2 cellular contexts compared by ENCODE assay signal in the genomic region with DNA sequence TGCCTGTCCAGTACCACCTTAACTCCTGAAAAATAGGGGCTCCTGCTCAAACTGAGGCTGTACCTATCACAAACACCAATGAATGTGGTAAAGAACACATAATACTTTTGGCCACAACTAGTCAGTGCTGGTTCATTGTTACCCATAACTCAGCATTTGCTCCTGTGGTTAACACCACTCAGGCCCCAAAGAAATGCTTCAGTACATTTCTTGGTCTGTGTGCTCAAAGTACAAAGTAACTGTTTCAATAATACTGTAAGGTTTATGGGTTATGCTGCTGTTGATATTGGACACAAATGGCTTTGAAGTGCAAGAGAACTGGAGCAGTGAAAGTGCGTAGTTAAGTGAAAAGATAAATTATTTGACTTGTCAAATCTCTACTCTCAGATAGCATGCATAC.
TF ChIP-seq lines count a peak whose summit lies in the region.

No MANE protein-coding gene starts in this region.

TF ChIP-seq in GM23338, 12 proteins besides CTCF, POLR2A, EP300 and RAD21 (continues in another document):
- TF ChIP-seq, protein P1, sequence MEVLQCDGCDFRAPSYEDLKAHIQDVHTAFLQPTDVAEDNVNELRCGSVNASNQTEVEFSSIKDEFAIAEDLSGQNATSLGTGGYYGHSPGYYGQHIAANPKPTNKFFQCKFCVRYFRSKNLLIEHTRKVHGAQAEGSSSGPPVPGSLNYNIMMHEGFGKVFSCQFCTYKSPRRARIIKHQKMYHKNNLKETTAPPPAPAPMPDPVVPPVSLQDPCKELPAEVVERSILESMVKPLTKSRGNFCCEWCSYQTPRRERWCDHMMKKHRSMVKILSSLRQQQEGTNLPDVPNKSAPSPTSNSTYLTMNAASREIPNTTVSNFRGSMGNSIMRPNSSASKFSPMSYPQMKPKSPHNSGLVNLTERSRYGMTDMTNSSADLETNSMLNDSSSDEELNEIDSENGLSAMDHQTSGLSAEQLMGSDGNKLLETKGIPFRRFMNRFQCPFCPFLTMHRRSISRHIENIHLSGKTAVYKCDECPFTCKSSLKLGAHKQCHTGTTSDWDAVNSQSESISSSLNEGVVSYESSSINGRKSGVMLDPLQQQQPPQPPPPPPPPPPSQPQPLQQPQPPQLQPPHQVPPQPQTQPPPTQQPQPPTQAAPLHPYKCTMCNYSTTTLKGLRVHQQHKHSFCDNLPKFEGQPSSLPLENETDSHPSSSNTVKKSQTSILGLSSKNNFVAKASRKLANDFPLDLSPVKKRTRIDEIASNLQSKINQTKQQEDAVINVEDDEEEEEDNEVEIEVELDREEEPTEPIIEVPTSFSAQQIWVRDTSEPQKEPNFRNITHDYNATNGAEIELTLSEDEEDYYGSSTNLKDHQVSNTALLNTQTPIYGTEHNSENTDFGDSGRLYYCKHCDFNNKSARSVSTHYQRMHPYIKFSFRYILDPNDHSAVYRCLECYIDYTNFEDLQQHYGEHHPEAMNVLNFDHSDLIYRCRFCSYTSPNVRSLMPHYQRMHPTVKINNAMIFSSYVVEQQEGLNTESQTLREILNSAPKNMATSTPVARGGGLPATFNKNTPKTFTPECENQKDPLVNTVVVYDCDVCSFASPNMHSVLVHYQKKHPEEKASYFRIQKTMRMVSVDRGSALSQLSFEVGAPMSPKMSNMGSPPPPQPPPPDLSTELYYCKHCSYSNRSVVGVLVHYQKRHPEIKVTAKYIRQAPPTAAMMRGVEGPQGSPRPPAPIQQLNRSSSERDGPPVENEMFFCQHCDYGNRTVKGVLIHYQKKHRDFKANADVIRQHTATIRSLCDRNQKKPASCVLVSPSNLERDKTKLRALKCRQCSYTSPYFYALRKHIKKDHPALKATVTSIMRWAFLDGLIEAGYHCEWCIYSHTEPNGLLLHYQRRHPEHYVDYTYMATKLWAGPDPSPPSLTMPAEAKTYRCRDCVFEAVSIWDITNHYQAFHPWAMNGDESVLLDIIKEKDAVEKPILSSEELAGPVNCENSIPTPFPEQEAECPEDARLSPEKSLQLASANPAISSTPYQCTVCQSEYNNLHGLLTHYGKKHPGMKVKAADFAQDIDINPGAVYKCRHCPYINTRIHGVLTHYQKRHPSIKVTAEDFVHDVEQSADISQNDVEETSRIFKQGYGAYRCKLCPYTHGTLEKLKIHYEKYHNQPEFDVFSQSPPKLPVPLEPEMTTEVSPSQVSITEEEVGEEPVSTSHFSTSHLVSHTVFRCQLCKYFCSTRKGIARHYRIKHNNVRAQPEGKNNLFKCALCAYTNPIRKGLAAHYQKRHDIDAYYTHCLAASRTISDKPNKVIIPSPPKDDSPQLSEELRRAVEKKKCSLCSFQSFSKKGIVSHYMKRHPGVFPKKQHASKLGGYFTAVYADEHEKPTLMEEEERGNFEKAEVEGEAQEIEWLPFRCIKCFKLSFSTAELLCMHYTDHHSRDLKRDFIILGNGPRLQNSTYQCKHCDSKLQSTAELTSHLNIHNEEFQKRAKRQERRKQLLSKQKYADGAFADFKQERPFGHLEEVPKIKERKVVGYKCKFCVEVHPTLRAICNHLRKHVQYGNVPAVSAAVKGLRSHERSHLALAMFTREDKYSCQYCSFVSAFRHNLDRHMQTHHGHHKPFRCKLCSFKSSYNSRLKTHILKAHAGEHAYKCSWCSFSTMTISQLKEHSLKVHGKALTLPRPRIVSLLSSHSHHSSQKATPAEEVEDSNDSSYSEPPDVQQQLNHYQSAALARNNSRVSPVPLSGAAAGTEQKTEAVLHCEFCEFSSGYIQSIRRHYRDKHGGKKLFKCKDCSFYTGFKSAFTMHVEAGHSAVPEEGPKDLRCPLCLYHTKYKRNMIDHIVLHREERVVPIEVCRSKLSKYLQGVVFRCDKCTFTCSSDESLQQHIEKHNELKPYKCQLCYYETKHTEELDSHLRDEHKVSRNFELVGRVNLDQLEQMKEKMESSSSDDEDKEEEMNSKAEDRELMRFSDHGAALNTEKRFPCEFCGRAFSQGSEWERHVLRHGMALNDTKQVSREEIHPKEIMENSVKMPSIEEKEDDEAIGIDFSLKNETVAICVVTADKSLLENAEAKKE (CRISPR knock-in tag; IDR thresholded peaks at IDR 0.05): no peak
- TF ChIP-seq EZH2 (IDR thresholded peaks at IDR 0.05; ENCODE audit: low read depth, unreplicated experiment) (no peak), POLR2AphosphoS5 (IDR thresholded peaks at IDR 0.05; ENCODE audit: low read depth) (no peak), NANOG (IDR thresholded peaks at IDR 0.05; ENCODE audit: borderline replicate concordance) (no peak), ZNF114 (CRISPR knock-in tag; IDR thresholded peaks at IDR 0.05) (no peak), CREB1 (CRISPR knock-in tag; IDR thresholded peaks at IDR 0.05; ENCODE audit: low read depth) (no peak), ZNF331 (CRISPR knock-in tag; IDR thresholded peaks at IDR 0.05; ENCODE audit: low read depth) (no peak), EZH2phosphoT487 (IDR thresholded peaks at IDR 0.05; ENCODE audit: unreplicated experiment) (no peak)
- TF ChIP-seq, protein P2, sequence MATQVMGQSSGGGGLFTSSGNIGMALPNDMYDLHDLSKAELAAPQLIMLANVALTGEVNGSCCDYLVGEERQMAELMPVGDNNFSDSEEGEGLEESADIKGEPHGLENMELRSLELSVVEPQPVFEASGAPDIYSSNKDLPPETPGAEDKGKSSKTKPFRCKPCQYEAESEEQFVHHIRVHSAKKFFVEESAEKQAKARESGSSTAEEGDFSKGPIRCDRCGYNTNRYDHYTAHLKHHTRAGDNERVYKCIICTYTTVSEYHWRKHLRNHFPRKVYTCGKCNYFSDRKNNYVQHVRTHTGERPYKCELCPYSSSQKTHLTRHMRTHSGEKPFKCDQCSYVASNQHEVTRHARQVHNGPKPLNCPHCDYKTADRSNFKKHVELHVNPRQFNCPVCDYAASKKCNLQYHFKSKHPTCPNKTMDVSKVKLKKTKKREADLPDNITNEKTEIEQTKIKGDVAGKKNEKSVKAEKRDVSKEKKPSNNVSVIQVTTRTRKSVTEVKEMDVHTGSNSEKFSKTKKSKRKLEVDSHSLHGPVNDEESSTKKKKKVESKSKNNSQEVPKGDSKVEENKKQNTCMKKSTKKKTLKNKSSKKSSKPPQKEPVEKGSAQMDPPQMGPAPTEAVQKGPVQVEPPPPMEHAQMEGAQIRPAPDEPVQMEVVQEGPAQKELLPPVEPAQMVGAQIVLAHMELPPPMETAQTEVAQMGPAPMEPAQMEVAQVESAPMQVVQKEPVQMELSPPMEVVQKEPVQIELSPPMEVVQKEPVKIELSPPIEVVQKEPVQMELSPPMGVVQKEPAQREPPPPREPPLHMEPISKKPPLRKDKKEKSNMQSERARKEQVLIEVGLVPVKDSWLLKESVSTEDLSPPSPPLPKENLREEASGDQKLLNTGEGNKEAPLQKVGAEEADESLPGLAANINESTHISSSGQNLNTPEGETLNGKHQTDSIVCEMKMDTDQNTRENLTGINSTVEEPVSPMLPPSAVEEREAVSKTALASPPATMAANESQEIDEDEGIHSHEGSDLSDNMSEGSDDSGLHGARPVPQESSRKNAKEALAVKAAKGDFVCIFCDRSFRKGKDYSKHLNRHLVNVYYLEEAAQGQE (IDR thresholded peaks at IDR 0.05; ENCODE audit: unreplicated experiment): no peak
- TF ChIP-seq, protein P3, sequence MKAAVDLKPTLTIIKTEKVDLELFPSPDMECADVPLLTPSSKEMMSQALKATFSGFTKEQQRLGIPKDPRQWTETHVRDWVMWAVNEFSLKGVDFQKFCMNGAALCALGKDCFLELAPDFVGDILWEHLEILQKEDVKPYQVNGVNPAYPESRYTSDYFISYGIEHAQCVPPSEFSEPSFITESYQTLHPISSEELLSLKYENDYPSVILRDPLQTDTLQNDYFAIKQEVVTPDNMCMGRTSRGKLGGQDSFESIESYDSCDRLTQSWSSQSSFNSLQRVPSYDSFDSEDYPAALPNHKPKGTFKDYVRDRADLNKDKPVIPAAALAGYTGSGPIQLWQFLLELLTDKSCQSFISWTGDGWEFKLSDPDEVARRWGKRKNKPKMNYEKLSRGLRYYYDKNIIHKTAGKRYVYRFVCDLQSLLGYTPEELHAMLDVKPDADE (IDR thresholded peaks at IDR 0.05): no peak

TF ChIP-seq in H1, 55 proteins besides CTCF, POLR2A, EP300 and RAD21 (continued from another document):
- TF ChIP-seq, protein P4, sequence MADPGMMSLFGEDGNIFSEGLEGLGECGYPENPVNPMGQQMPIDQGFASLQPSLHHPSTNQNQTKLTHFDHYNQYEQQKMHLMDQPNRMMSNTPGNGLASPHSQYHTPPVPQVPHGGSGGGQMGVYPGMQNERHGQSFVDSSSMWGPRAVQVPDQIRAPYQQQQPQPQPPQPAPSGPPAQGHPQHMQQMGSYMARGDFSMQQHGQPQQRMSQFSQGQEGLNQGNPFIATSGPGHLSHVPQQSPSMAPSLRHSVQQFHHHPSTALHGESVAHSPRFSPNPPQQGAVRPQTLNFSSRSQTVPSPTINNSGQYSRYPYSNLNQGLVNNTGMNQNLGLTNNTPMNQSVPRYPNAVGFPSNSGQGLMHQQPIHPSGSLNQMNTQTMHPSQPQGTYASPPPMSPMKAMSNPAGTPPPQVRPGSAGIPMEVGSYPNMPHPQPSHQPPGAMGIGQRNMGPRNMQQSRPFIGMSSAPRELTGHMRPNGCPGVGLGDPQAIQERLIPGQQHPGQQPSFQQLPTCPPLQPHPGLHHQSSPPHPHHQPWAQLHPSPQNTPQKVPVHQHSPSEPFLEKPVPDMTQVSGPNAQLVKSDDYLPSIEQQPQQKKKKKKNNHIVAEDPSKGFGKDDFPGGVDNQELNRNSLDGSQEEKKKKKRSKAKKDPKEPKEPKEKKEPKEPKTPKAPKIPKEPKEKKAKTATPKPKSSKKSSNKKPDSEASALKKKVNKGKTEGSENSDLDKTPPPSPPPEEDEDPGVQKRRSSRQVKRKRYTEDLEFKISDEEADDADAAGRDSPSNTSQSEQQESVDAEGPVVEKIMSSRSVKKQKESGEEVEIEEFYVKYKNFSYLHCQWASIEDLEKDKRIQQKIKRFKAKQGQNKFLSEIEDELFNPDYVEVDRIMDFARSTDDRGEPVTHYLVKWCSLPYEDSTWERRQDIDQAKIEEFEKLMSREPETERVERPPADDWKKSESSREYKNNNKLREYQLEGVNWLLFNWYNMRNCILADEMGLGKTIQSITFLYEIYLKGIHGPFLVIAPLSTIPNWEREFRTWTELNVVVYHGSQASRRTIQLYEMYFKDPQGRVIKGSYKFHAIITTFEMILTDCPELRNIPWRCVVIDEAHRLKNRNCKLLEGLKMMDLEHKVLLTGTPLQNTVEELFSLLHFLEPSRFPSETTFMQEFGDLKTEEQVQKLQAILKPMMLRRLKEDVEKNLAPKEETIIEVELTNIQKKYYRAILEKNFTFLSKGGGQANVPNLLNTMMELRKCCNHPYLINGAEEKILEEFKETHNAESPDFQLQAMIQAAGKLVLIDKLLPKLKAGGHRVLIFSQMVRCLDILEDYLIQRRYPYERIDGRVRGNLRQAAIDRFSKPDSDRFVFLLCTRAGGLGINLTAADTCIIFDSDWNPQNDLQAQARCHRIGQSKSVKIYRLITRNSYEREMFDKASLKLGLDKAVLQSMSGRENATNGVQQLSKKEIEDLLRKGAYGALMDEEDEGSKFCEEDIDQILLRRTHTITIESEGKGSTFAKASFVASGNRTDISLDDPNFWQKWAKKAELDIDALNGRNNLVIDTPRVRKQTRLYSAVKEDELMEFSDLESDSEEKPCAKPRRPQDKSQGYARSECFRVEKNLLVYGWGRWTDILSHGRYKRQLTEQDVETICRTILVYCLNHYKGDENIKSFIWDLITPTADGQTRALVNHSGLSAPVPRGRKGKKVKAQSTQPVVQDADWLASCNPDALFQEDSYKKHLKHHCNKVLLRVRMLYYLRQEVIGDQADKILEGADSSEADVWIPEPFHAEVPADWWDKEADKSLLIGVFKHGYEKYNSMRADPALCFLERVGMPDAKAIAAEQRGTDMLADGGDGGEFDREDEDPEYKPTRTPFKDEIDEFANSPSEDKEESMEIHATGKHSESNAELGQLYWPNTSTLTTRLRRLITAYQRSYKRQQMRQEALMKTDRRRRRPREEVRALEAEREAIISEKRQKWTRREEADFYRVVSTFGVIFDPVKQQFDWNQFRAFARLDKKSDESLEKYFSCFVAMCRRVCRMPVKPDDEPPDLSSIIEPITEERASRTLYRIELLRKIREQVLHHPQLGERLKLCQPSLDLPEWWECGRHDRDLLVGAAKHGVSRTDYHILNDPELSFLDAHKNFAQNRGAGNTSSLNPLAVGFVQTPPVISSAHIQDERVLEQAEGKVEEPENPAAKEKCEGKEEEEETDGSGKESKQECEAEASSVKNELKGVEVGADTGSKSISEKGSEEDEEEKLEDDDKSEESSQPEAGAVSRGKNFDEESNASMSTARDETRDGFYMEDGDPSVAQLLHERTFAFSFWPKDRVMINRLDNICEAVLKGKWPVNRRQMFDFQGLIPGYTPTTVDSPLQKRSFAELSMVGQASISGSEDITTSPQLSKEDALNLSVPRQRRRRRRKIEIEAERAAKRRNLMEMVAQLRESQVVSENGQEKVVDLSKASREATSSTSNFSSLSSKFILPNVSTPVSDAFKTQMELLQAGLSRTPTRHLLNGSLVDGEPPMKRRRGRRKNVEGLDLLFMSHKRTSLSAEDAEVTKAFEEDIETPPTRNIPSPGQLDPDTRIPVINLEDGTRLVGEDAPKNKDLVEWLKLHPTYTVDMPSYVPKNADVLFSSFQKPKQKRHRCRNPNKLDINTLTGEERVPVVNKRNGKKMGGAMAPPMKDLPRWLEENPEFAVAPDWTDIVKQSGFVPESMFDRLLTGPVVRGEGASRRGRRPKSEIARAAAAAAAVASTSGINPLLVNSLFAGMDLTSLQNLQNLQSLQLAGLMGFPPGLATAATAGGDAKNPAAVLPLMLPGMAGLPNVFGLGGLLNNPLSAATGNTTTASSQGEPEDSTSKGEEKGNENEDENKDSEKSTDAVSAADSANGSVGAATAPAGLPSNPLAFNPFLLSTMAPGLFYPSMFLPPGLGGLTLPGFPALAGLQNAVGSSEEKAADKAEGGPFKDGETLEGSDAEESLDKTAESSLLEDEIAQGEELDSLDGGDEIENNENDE (IDR thresholded peaks at IDR 0.05; ENCODE audit: insufficient replicate concordance, low read length): no peak
- TF ChIP-seq POU5F1 (IDR thresholded peaks at IDR 0.05; ENCODE audit: low read depth, low read length) (no peak), KDM1A (IDR thresholded peaks at IDR 0.05; ENCODE audit: borderline replicate concordance, low read length) (no peak), TEAD4 (IDR thresholded peaks at IDR 0.05; ENCODE audit: low read depth, low read length) (no peak), TCF12 (IDR thresholded peaks at IDR 0.05; ENCODE audit: low read depth, low read length) (no peak), MAFK (IDR thresholded peaks at IDR 0.05; ENCODE audit: low read depth, low read length) (no peak)
- TF ChIP-seq, protein P5, sequence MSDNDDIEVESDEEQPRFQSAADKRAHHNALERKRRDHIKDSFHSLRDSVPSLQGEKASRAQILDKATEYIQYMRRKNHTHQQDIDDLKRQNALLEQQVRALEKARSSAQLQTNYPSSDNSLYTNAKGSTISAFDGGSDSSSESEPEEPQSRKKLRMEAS (IDR thresholded peaks at IDR 0.05): no peak
